ENCODE assay signal across 1 cellular context in genomic region chr12:110088936-110089335, GRCh38.
TF ChIP-seq lines count a peak whose summit lies in the region.

No MANE protein-coding gene starts in this region.

TF ChIP-seq in HepG2, 621 proteins besides CTCF, POLR2A, EP300 and RAD21:
- no peak for TF ChIP-seq ZNF772 (CRISPR knock-in tag; IDR thresholded peaks at IDR 0.05)
- TF ChIP-seq CEBPZ (IDR thresholded peaks at IDR 0.05; ENCODE audit: low read length), result no peak
- no peak for TF ChIP-seq KAT8 (CRISPR knock-in tag; IDR thresholded peaks at IDR 0.05)
- no peak for TF ChIP-seq DZIP1 (CRISPR knock-in tag; IDR thresholded peaks at IDR 0.05)
- TF ChIP-seq SNAPC4 (CRISPR knock-in tag; IDR thresholded peaks at IDR 0.05), result no peak
- TF ChIP-seq EHMT2 (IDR thresholded peaks at IDR 0.05; ENCODE audit: borderline replicate concordance, low read depth, low read length), result no peak
- TF ChIP-seq GATA4 (IDR thresholded peaks at IDR 0.05; ENCODE audit: borderline replicate concordance, low read depth), result no peak
- TF ChIP-seq MAF1 (CRISPR knock-in tag; IDR thresholded peaks at IDR 0.05; ENCODE audit: borderline replicate concordance), result no peak
- no peak for TF ChIP-seq RNF219 (CRISPR knock-in tag; IDR thresholded peaks at IDR 0.05)
- no peak for TF ChIP-seq PRDM10 (CRISPR knock-in tag; IDR thresholded peaks at IDR 0.05; ENCODE audit: low read depth)
- no peak for TF ChIP-seq HNF1B (CRISPR knock-in tag; IDR thresholded peaks at IDR 0.05)
- no peak for TF ChIP-seq TSC22D2 (CRISPR knock-in tag; IDR thresholded peaks at IDR 0.05; ENCODE audit: borderline replicate concordance)
- TF ChIP-seq ZFP82 (CRISPR knock-in tag; IDR thresholded peaks at IDR 0.05; ENCODE audit: borderline replicate concordance), result no peak
